Comparison of ENCODE assay signal across 14 cellular contexts in the genomic region with DNA sequence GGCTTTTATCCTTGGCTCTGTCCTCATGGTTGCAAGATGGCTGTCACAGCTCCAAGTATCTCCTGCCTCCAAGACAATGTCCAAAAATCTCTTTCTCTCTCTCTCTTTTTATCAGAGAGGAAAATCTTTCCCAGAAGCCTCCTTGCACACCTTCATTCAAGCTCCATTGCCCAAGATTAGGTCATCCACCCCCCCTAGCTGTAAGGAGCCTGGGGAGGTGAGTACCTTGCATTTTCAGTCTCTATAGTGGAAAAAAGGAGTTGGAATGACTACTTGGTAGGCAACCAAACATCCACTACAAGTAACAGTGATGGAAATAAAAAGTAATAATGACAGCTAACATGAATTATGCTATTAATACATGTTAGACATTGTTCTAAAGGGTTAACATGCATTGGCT.
"Had no signal": no experiment of that assay in that cellular context is flagged by ENCODE, and none has a peak within 500 bp of the region (broad histone marks: within the 10 kb centered on the region; RNA-seq: fewer than 3 reads in every experiment).

No MANE protein-coding gene starts in this region.

- H3K27ac Mint-ChIP-seq: natural killer cell; stimulated activated memory B cell treated with anti-CD40 and anti-IgM and Interleukin-4, amounts not matched to agents 10 μg/mL and 1 μg/mL and 100 μg/mL, for 72 hours had no signal

- DNase-seq: activated CD4-positive, alpha-beta T cell treated with anti-CD3 and anti-CD28 coated beads for 4 hours; brain microvascular endothelial cell; effector memory CD4-positive, alpha-beta T cell; immature natural killer cell; mammary epithelial cell; natural killer cell; nucleus accumbens; SJCRH30; trophoblast cell had no signal

- ATAC-seq: natural killer cell; stimulated activated memory B cell treated with anti-CD40 and anti-IgM and Interleukin-4, amounts not matched to agents 10 μg/mL and 1 μg/mL and 100 μg/mL, for 72 hours had no signal

- H3K4me3 Mint-ChIP-seq: immature natural killer cell; natural killer cell; stimulated activated memory B cell treated with anti-CD40 and anti-IgM and Interleukin-4, amounts not matched to agents 10 μg/mL and 1 μg/mL and 100 μg/mL, for 72 hours had no signal

- H3K27ac ChIP-seq: brain microvascular endothelial cell, epithelial cell of prostate, right atrium auricular region, SJCRH30, VCaP had no signal

- H3K36me3 ChIP-seq: brain microvascular endothelial cell, right atrium auricular region, SJCRH30 had no signal

- H3K36me3 Mint-ChIP-seq: natural killer cell; stimulated activated memory B cell treated with anti-CD40 and anti-IgM and Interleukin-4, amounts not matched to agents 10 μg/mL and 1 μg/mL and 100 μg/mL, for 72 hours had no signal

- H3K27me3 Mint-ChIP-seq: stimulated activated memory B cell treated with anti-CD40 and anti-IgM and Interleukin-4, amounts not matched to agents 10 μg/mL and 1 μg/mL and 100 μg/mL, for 72 hours had no signal

- H3K4me3 ChIP-seq: right atrium auricular region, SJCRH30, skin epidermis had no signal

- H3K9me3 ChIP-seq: right atrium auricular region, SJCRH30 had no signal

- H3K9me3 Mint-ChIP-seq: immature natural killer cell, natural killer cell had no signal

- H3K27me3 ChIP-seq: brain microvascular endothelial cell, right atrium auricular region, SJCRH30 had no signal
